24 cellular contexts compared by ENCODE assay signal in the genomic region with DNA sequence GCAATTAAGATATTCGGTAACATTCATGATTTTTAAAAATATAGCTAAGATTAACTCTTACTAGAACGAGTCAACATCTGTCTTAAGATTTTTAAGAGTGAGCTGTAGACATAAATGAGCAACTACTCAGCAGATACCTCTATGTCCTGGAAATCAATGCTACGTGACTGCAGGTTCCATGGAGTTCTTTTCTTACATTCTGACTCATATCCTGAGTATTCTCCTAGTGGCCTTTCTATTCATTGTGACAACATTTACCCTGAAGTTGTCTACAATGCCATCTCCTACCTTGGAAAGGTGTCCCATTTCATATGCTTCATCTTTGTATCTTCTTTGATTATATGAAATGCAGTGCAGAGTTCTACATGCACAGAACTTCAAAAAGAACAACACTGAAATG. TPM values are rescaled to one million over a fixed set of nuclear protein-coding genes. Genes with fewer than 3 reads are reported as not detected.
DNase-seq lines count a peak whose midpoint lies in the region; ATAC-seq, FAIRE-seq and TF ChIP-seq lines count a peak whose summit lies in the region.
"Had no signal": no experiment of that assay in that cellular context is flagged by ENCODE, and none has a peak within 500 bp of the region (broad histone marks: within the 10 kb centered on the region; RNA-seq: fewer than 3 reads in every experiment).

No MANE protein-coding gene starts in this region.

- no peak overlapping the region for H3K9ac ChIP-seq in HCT116 (ENCODE audit: low read length)
- H3K9ac ChIP-seq: BLaER1 had no signal

- no peaks in the 10 kb centered on the region for H3K9me2 ChIP-seq in HCT116 (ENCODE audit: insufficient read depth)

- POLR2A ChIA-PET in HCT116 (lab: Charles Lee) = no interaction called here
- POLR2A ChIA-PET in activated CD8-positive, alpha-beta T cell treated with anti-CD3 and anti-CD28 coated beads, Interleukin-2, amount 10 ng/mL, durations not matched to agents 7 days and 5 days (lab: Charles Lee) = no interaction called here

- intact Hi-C loops in HCT116 (cut with micrococcal nuclease) (no loop called here), lower lobe of right lung (cut with DNase I) (no loop called here)

- H3K27ac ChIP-seq in HCT116 (ENCODE audit: low read depth, low read length) (no peak overlapping the region), lower lobe of right lung (no peak overlapping the region)
- H3K27ac ChIP-seq: BLaER1, SJCRH30 had no signal

- H3K4me1 ChIP-seq in HCT116 (ENCODE audit: control insufficient read depth in 1 of 2, insufficient read depth in 2 of 2, low read length in 2 of 2) (peaks cover 0 to 10% of the 10 kb centered on the region in 2 experiments; a peak in 2 of 4 replicates), lower lobe of right lung (no peaks in the 10 kb centered on the region)
- H3K4me1 ChIP-seq: BLaER1, SJCRH30 had no signal

- no peak overlapping the region for H3K27ac Mint-ChIP-seq in activated CD8-positive, alpha-beta T cell treated with anti-CD3 and anti-CD28 coated beads, Interleukin-2, amount 10 ng/mL, durations not matched to agents 7 days and 5 days
- H3K27ac Mint-ChIP-seq: CD4-positive, alpha-beta T cell; IgD-negative memory B cell had no signal

- no peak overlapping the region for H2AFZ ChIP-seq in HCT116 (ENCODE audit: low read depth, low read length, poor library complexity, severe bottlenecking)

- H3K27me3 ChIP-seq in HCT116 (ENCODE audit: insufficient read depth, low read length) (no peaks in the 10 kb centered on the region), bronchial epithelial cell (ENCODE audit: control insufficient read depth, insufficient read depth, low read length) (no peaks in the 10 kb centered on the region), lower lobe of right lung (ENCODE audit: low read depth) (no peaks in the 10 kb centered on the region)
- H3K27me3 ChIP-seq: BLaER1, MG63, SJCRH30 had no signal

- CTCF ChIA-PET in HCT116 (lab: Charles Lee) = no interaction called here
- CTCF ChIA-PET in activated CD8-positive, alpha-beta T cell treated with anti-CD3 and anti-CD28 coated beads, Interleukin-2, amount 10 ng/mL, durations not matched to agents 7 days and 5 days (lab: Charles Lee) = no interaction called here

- H3K4me1 Mint-ChIP-seq in activated CD8-positive, alpha-beta T cell treated with anti-CD3 and anti-CD28 coated beads, Interleukin-2, amount 10 ng/mL, durations not matched to agents 7 days and 5 days (ENCODE audit: low read depth) = no peaks in the 10 kb centered on the region
- H3K4me1 Mint-ChIP-seq: IgD-negative memory B cell had no signal

- DNase-seq in A172 (ENCODE audit: low spot score) = peak; percentile 12
- no peak for DNase-seq in HCT116 (ENCODE audit: low read depth, low spot score)
- peak; percentile 58 for DNase-seq in bronchial epithelial cell (ENCODE audit: low read depth)
- DNase-seq in kidney tubule cell (ENCODE audit: low spot score) = peak; percentile 49
- DNase-seq in activated CD8-positive, alpha-beta T cell treated with anti-CD3 and anti-CD28 coated beads, Interleukin-2, amount 10 ng/mL, durations not matched to agents 7 days and 5 days = no peak
- DNase-seq in lower lobe of right lung = no peak
- DNase-seq: CD4-positive, alpha-beta T cell; COR-L47; DMS79; Karpas-422; MG63; NCI-H1048; NCI-H1417 treated with DMSO at 0.1 percent for 48 hours; NCI-H187; NCI-H446; NCI-H526 treated with DMSO at 0.1 percent for 48 hours; OCI-M1; SJCRH30 had no signal

- no peaks in the 10 kb centered on the region for H3K36me3 Mint-ChIP-seq in activated CD8-positive, alpha-beta T cell treated with anti-CD3 and anti-CD28 coated beads, Interleukin-2, amount 10 ng/mL, durations not matched to agents 7 days and 5 days (ENCODE audit: low read depth)
- H3K36me3 Mint-ChIP-seq: IgD-negative memory B cell had no signal

- no peak for FAIRE-seq in bronchial epithelial cell (lab: Jason Lieb, UNC)
- FAIRE-seq: GM19239, H1 had no signal

- BruUV-seq in HCT116 (replicated peaks; lab: Mats Ljungman, UMichigan) = no TSS peak

- no peaks in the 10 kb centered on the region for H4K20me1 ChIP-seq in HCT116 (ENCODE audit: insufficient read depth)
- H4K20me1 ChIP-seq: BLaER1 had no signal

- TF ChIP-seq CTCF in HCT116 (IDR thresholded peaks at IDR 0.05 in 2 of 3, conservative IDR thresholded peaks at IDR 0.05 in 1 of 3; ENCODE audit: borderline replicate concordance in 1 of 3, insufficient read depth in 1 of 3, low read depth in 2 of 3, low read length in 2 of 3) (no peak), bronchial epithelial cell (IDR thresholded peaks at IDR 0.05; ENCODE audit: insufficient read depth, low read length, severe bottlenecking) (no peak), lower lobe of right lung (IDR thresholded peaks at IDR 0.05) (no peak)

- peak overlapping the region; percentile 36 for H3K4me2 ChIP-seq in HCT116 (ENCODE audit: low read length)
- H3K4me2 ChIP-seq: BLaER1 had no signal

- H3K4me3 ChIP-seq in HCT116 (replicated peaks in 1 of 2; ENCODE audit: low read depth in 1 of 2, low read length in 2 of 2) (no peak overlapping the region), bronchial epithelial cell (ENCODE audit: low read depth, low read length) (no peak overlapping the region), lower lobe of right lung (no peak overlapping the region)
- H3K4me3 ChIP-seq: BLaER1, MG63, SJCRH30 had no signal

- H3K79me2 ChIP-seq in HCT116 (ENCODE audit: insufficient read depth, low read length) = no peaks in the 10 kb centered on the region

- H3K9me3 ChIP-seq in HCT116 (ENCODE audit: control insufficient read depth in 1 of 2, insufficient read depth in 1 of 2, low read depth in 1 of 2, low read length in 2 of 2) (no peaks in the 10 kb centered on the region), lower lobe of right lung (no peaks in the 10 kb centered on the region)
- H3K9me3 ChIP-seq: BLaER1, MG63, SJCRH30 had no signal

- ATAC-seq in HCT116 (0 out of 2 replicates have a peak, but pooled peaks have one; percentile 52), HG02981 (IDR thresholded peaks at IDR 0.05; ENCODE audit: unreplicated experiment) (no peak), lower lobe of right lung (no peak)
- ATAC-seq in activated CD8-positive, alpha-beta T cell treated with anti-CD3 and anti-CD28 coated beads, Interleukin-2, amount 10 ng/mL, durations not matched to agents 7 days and 5 days = no peak

- RAD21 ChIA-PET in HCT116 (lab: Charles Lee; ENCODE audit: low non-redundant PET in 1 of 2, low total read pairs in 2 of 2, uncharacterized antibody in 2 of 2, unreplicated experiment in 2 of 2) = no interaction called here

- no peak for TF ChIP-seq POLR2A in HCT116 (IDR thresholded peaks at IDR 0.05; ENCODE audit: borderline replicate concordance, extremely low read depth, insufficient read depth, insufficient read length)

- no peaks in the 10 kb centered on the region for H3K9me3 Mint-ChIP-seq in activated CD8-positive, alpha-beta T cell treated with anti-CD3 and anti-CD28 coated beads, Interleukin-2, amount 10 ng/mL, durations not matched to agents 7 days and 5 days (ENCODE audit: insufficient read depth)
- H3K9me3 Mint-ChIP-seq: CD4-positive, alpha-beta T cell had no signal

- H3K36me3 ChIP-seq in HCT116 (ENCODE audit: control insufficient read depth in 1 of 2, insufficient read depth in 2 of 2, low read length in 2 of 2) = no peaks in the 10 kb centered on the region
- H3K36me3 ChIP-seq in bronchial epithelial cell (ENCODE audit: control insufficient read depth, insufficient read depth, low read length) = peaks cover 8% of the 10 kb centered on the region
- no peaks in the 10 kb centered on the region for H3K36me3 ChIP-seq in lower lobe of right lung
- H3K36me3 ChIP-seq: BLaER1, MG63, SJCRH30 had no signal

- TF ChIP-seq RAD21 in HCT116 (IDR thresholded peaks at IDR 0.05; ENCODE audit: low read depth) = no peak

- H3K4me3 Mint-ChIP-seq in activated CD8-positive, alpha-beta T cell treated with anti-CD3 and anti-CD28 coated beads, Interleukin-2, amount 10 ng/mL, durations not matched to agents 7 days and 5 days = no peak overlapping the region
- H3K4me3 Mint-ChIP-seq: CD4-positive, alpha-beta T cell; IgD-negative memory B cell had no signal

- no peaks in the 10 kb centered on the region for H3K27me3 Mint-ChIP-seq in activated CD8-positive, alpha-beta T cell treated with anti-CD3 and anti-CD28 coated beads, Interleukin-2, amount 10 ng/mL, durations not matched to agents 7 days and 5 days (ENCODE audit: low read depth)
- H3K27me3 Mint-ChIP-seq: IgD-negative memory B cell had no signal

TF ChIP-seq in HCT116, 20 proteins besides CTCF, POLR2A, EP300 and RAD21:
- TF ChIP-seq CBX3 (IDR thresholded peaks at IDR 0.05; ENCODE audit: low read depth) (peak; percentile 17; the same call in 1 of the 2 replicates), SP1 (IDR thresholded peaks at IDR 0.05; ENCODE audit: low read depth) (peak; percentile 9; the same call in 1 of the 2 replicates), FOSL1 (IDR thresholded peaks at IDR 0.05; ENCODE audit: low read depth) (peak; percentile 42; the same call in 1 of the 2 replicates), JUND (IDR thresholded peaks at IDR 0.05) (0 out of 2 replicates have a peak, but pooled peaks have one; percentile 29), EGR1 (IDR thresholded peaks at IDR 0.05; ENCODE audit: low read depth) (no peak)

RNA-seq across cellular contexts. Expression of gene PKP2, which starts 59.9 kb away (rescaled TPM):
- 57.3 and 70.7 TPM in 2 replicates for total RNA-seq in A172 (2014; rRNA removed; shearing (Covaris generic))
- total RNA-seq in HCT116 (2021; ENCODE audit: unreplicated experiment) (21.5 TPM), bronchial epithelial cell (53.9 and 74.5 TPM in 2 replicates), lower lobe of right lung (3.0 TPM)
- 10.6 and 12.0 TPM in 2 replicates for polyA plus RNA-seq in HCT116 (2012)
- not detected for total RNA-seq in activated CD8-positive, alpha-beta T cell treated with anti-CD3 and anti-CD28 coated beads, Interleukin-2, amount 10 ng/mL, durations not matched to agents 7 days and 5 days
- total RNA-seq: RPMI7951 had no signal

Comparison
In these comparisons a context has a peak if more than half of its experiments do, and no peak if none do; other contexts are left out.
1. DNase-seq: peak in A172 (single experiment), bronchial epithelial cell (single experiment) and kidney tubule cell (single experiment); none in HCT116 (single experiment), activated CD8-positive, alpha-beta T cell treated with anti-CD3 and anti-CD28 coated beads, Interleukin-2, amount 10 ng/mL, durations not matched to agents 7 days and 5 days (single experiment) and lower lobe of right lung (single experiment).